ENCODE assay signal across 10 cellular contexts in the genomic region with DNA sequence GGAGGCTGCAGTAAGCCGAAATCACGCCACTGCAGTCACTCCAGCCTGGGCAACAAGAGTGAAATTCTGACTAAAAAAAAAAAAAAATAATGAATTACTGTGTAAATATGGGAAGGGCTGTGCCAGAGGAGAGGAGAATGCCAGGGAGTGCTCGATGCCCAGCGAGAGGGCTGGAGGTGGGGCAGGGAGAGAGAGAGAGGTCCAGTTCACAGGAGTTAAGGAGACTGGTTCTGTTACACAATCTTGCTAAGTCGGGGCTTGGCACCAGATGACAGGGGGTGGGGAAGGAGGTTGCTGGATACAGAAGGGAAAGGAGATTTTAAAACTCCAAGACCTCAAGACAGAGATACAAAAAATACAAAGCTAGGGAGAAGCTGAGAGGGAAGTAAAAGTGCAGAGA. TPM values are rescaled to one million over a fixed set of nuclear protein-coding genes. Genes with fewer than 3 reads are reported as not detected.
DNase-seq lines count a peak whose midpoint lies in the region; ATAC-seq, FAIRE-seq and TF ChIP-seq lines count a peak whose summit lies in the region.
"Had no signal": no experiment of that assay in that cellular context is flagged by ENCODE, and none has a peak within 500 bp of the region (broad histone marks: within the 10 kb centered on the region; RNA-seq: fewer than 3 reads in every experiment).

No MANE protein-coding gene starts in this region.

- H3K4me3 Mint-ChIP-seq in astrocyte (ENCODE audit: unreplicated experiment), result peak overlapping the region; percentile 54
- no peak overlapping the region for H3K4me3 Mint-ChIP-seq in CD8-positive, alpha-beta T cell
- H3K4me3 Mint-ChIP-seq: activated CD8-positive, alpha-beta T cell treated with anti-CD3 and anti-CD28 coated beads for 36 hours; IgD-negative memory B cell had no signal

- H3K36me3 ChIP-seq in astrocyte (ENCODE audit: insufficient read depth, low read length), result no peaks in the 10 kb centered on the region
- H3K36me3 ChIP-seq in suprapubic skin, result peaks cover 12% of the 10 kb centered on the region
- no peaks in the 10 kb centered on the region for H3K36me3 ChIP-seq in CD8-positive, alpha-beta T cell (ENCODE audit: insufficient read depth, low read length)
- no peaks in the 10 kb centered on the region for H3K36me3 ChIP-seq in BE2C

- TF ChIP-seq EP300 in suprapubic skin (IDR thresholded peaks at IDR 0.05), result no peak

- FAIRE-seq in astrocyte (lab: Jason Lieb, UNC), result no peak

- no peak overlapping the region for H3K27ac Mint-ChIP-seq in astrocyte (ENCODE audit: unreplicated experiment)
- H3K27ac Mint-ChIP-seq in CD8-positive, alpha-beta T cell, result no peak overlapping the region
- H3K27ac Mint-ChIP-seq: activated CD8-positive, alpha-beta T cell treated with anti-CD3 and anti-CD28 coated beads for 36 hours; IgD-negative memory B cell had no signal

- no peak overlapping the region for H2AFZ ChIP-seq in astrocyte (ENCODE audit: low read depth, low read length)

- no peak overlapping the region for H3K27ac ChIP-seq in astrocyte (ENCODE audit: low read depth, low read length)
- H3K27ac ChIP-seq in suprapubic skin, result no peak overlapping the region
- no peak overlapping the region for H3K27ac ChIP-seq in CD8-positive, alpha-beta T cell (ENCODE audit: low read depth, low read length)

- no peaks in the 10 kb centered on the region for H3K79me2 ChIP-seq in astrocyte (ENCODE audit: insufficient read depth, low read length)

- peak; percentile 33 for ATAC-seq in left colon
- ATAC-seq in CD8-positive, alpha-beta T cell, result no peak
- ATAC-seq: activated CD8-positive, alpha-beta T cell treated with anti-CD3 and anti-CD28 coated beads for 36 hours had no signal

- H3K9me3 ChIP-seq in astrocyte (ENCODE audit: insufficient read depth, low read depth, low read length) (no peaks in the 10 kb centered on the region), suprapubic skin (no peaks in the 10 kb centered on the region), BE2C (no peaks in the 10 kb centered on the region)
- no peaks in the 10 kb centered on the region for H3K9me3 ChIP-seq in CD8-positive, alpha-beta T cell (ENCODE audit: low read length)

- H3K27me3 ChIP-seq in astrocyte (ENCODE audit: insufficient read depth, low read length) (no peaks in the 10 kb centered on the region), suprapubic skin (no peaks in the 10 kb centered on the region), BE2C (no peaks in the 10 kb centered on the region)
- H3K27me3 ChIP-seq in CD8-positive, alpha-beta T cell (ENCODE audit: insufficient read depth, low read length), result no peaks in the 10 kb centered on the region

- no peak overlapping the region for H3K4me2 ChIP-seq in astrocyte (ENCODE audit: low read length)

- CTCF ChIA-PET in CD8-positive, alpha-beta T cell (lab: Charles Lee), result no interaction called here

- peaks cover under 1% of the 10 kb centered on the region for H3K9me3 Mint-ChIP-seq in astrocyte (ENCODE audit: unreplicated experiment)
- H3K9me3 Mint-ChIP-seq in CD8-positive, alpha-beta T cell, result no peaks in the 10 kb centered on the region
- H3K9me3 Mint-ChIP-seq: activated CD8-positive, alpha-beta T cell treated with anti-CD3 and anti-CD28 coated beads for 36 hours; IgD-negative memory B cell had no signal

- WGBS in suprapubic skin, result 31% methylated on average over 5 of the region's 5 CpGs

- H4K20me1 ChIP-seq in astrocyte (ENCODE audit: insufficient read depth, low read length), result no peaks in the 10 kb centered on the region

- peaks cover 10% of the 10 kb centered on the region for H3K4me1 ChIP-seq in astrocyte (ENCODE audit: insufficient read depth, low read length)
- H3K4me1 ChIP-seq in suprapubic skin, result peaks cover 38% of the 10 kb centered on the region
- no peaks in the 10 kb centered on the region for H3K4me1 ChIP-seq in CD8-positive, alpha-beta T cell (ENCODE audit: insufficient read depth, low read length)
- peaks cover 17% of the 10 kb centered on the region for H3K4me1 ChIP-seq in BE2C

- intact Hi-C loops in left colon (cut with DNase I, micrococcal nuclease), result no loop called here
- intact Hi-C loops in CD8-positive, alpha-beta T cell (cut with DNase I, micrococcal nuclease), result no loop called here

- H3K4me1 Mint-ChIP-seq in astrocyte (ENCODE audit: low read depth, unreplicated experiment), result peaks cover 3% of the 10 kb centered on the region
- H3K4me1 Mint-ChIP-seq in CD8-positive, alpha-beta T cell (ENCODE audit: low read depth), result no peaks in the 10 kb centered on the region

- peaks cover 6% of the 10 kb centered on the region for H3K27me3 Mint-ChIP-seq in astrocyte (ENCODE audit: low read depth, unreplicated experiment)
- no peaks in the 10 kb centered on the region for H3K27me3 Mint-ChIP-seq in CD8-positive, alpha-beta T cell (ENCODE audit: low read depth)
- H3K27me3 Mint-ChIP-seq: activated CD8-positive, alpha-beta T cell treated with anti-CD3 and anti-CD28 coated beads for 36 hours; IgD-negative memory B cell had no signal

- no peaks in the 10 kb centered on the region for H3K36me3 Mint-ChIP-seq in astrocyte (ENCODE audit: low read depth, unreplicated experiment)
- H3K36me3 Mint-ChIP-seq in CD8-positive, alpha-beta T cell, result no peaks in the 10 kb centered on the region
- H3K36me3 Mint-ChIP-seq: IgD-negative memory B cell had no signal

- H3K4me3 ChIP-seq in astrocyte (ENCODE audit: insufficient read depth, low read depth, low read length), result no peak overlapping the region
- peak overlapping the region; percentile 46 for H3K4me3 ChIP-seq in suprapubic skin
- no peak overlapping the region for H3K4me3 ChIP-seq in CD8-positive, alpha-beta T cell (ENCODE audit: low read depth, low read length)
- H3K4me3 ChIP-seq in BE2C (ENCODE audit: low read depth, low read length), result no peak overlapping the region

- peak; percentile 35 for DNase-seq in HT-29 (ENCODE audit: low spot score)
- no peak for DNase-seq in astrocyte (ENCODE audit: low read depth)
- peak; percentile 62 to 83 for DNase-seq in left colon
- peak; percentile 86 for DNase-seq in suprapubic skin (ENCODE audit: low spot score in 2 of 2)
- DNase-seq in mesenteric fat pad (ENCODE audit: low spot score), result no peak
- no peak for DNase-seq in CD8-positive, alpha-beta T cell
- DNase-seq in amniotic stem cell (lab: John Stamatoyannopoulos, UW), result no peak
- DNase-seq in BE2C, result no peak
- DNase-seq: activated CD8-positive, alpha-beta T cell treated with anti-CD3 and anti-CD28 coated beads for 36 hours had no signal

- no peak overlapping the region for H3K9ac ChIP-seq in astrocyte (ENCODE audit: low read length)

- no peak for TF ChIP-seq POLR2A in suprapubic skin (IDR thresholded peaks at IDR 0.05)

- POLR2A ChIA-PET in CD8-positive, alpha-beta T cell (lab: Charles Lee), result no interaction called here

- TF ChIP-seq CTCF in astrocyte (IDR thresholded peaks at IDR 0.05; ENCODE audit: insufficient read depth, low read depth, low read length) (no peak), suprapubic skin (IDR thresholded peaks at IDR 0.05) (no peak), BE2C (IDR thresholded peaks at IDR 0.05; ENCODE audit: low read depth, low read length) (no peak)
- TF ChIP-seq CTCF in CD8-positive, alpha-beta T cell (IDR thresholded peaks at IDR 0.05), result no peak

RNA-seq across cellular contexts. Expression of gene SELENBP1, which starts 1.2 kb away (rescaled TPM):
- 39.2 and 46.7 TPM in 2 replicates for total RNA-seq in HT-29 (2014; rRNA removed; shearing (Covaris generic))
- 7.2 and 7.3 TPM in 2 replicates for total RNA-seq in astrocyte
- total RNA-seq in left colon, result 1,000 to 10,000 TPM; 1,259 to 2,164 TPM
- total RNA-seq in suprapubic skin, result 10 to 100 TPM; 32.0 to 67.5 (median 48.7) TPM
- total RNA-seq in mesenteric fat pad, result 63.0 TPM
- total RNA-seq in CD8-positive, alpha-beta T cell, result not detected
- polyA plus RNA-seq in BE2C (2012; ENCODE audit: insufficient read depth, insufficient read length, low read depth), result 34.5 TPM
- total RNA-seq: activated CD8-positive, alpha-beta T cell treated with anti-CD3 and anti-CD28 coated beads for 36 hours had no signal
- polyA plus RNA-seq: IgD-negative memory B cell had no signal

RNA-seq across cellular contexts. Expression of gene RFX5, which starts 24.3 kb away (rescaled TPM):
- 50.4 and 54.9 TPM in 2 replicates for total RNA-seq in HT-29 (2014; rRNA removed; shearing (Covaris generic))
- 55.3 and 61.3 TPM in 2 replicates for total RNA-seq in astrocyte
- 10 to 100 TPM; 20.7 to 20.9 TPM for total RNA-seq in left colon
- 10 to 100 TPM; 18.0 to 22.1 (median 18.5) TPM for total RNA-seq in suprapubic skin
- 29.2 TPM for total RNA-seq in mesenteric fat pad
- total RNA-seq in CD8-positive, alpha-beta T cell, result 10 to 100 TPM; 62.6 to 65.9 TPM
- 21.9 TPM for polyA plus RNA-seq in BE2C (2012; ENCODE audit: insufficient read depth, insufficient read length, low read depth)

RNA-seq across cellular contexts. Expression of gene PSMB4, which starts 28.0 kb away (rescaled TPM):
- total RNA-seq in HT-29 (2014; rRNA removed; shearing (Covaris generic)), result 393 and 398 TPM in 2 replicates
- 314 and 316 TPM in 2 replicates for total RNA-seq in astrocyte
- total RNA-seq in left colon, result 100 to 1,000 TPM; 155 to 175 TPM
- total RNA-seq in suprapubic skin, result 100 to 1,000 TPM; 222 to 269 (median 241) TPM
- total RNA-seq in mesenteric fat pad, result 229 TPM
- 100 to 1,000 TPM; 272 to 278 TPM for total RNA-seq in CD8-positive, alpha-beta T cell
- 310 TPM for polyA plus RNA-seq in BE2C (2012; ENCODE audit: insufficient read depth, insufficient read length, low read depth)

RNA-seq across cellular contexts. Expression of gene PI4KB, which starts 44.1 kb away (rescaled TPM):
- 35.9 and 42.7 TPM in 2 replicates for total RNA-seq in HT-29 (2014; rRNA removed; shearing (Covaris generic))
- total RNA-seq in astrocyte, result 59.4 and 67.8 TPM in 2 replicates
- 10 to 100 TPM; 56.7 to 58.3 TPM for total RNA-seq in left colon
- total RNA-seq in suprapubic skin, result 100 to 1,000 TPM in 1 of 4 donors, 10 to 100 TPM in 3; 50.0 to 102 (median 60.3) TPM
- 84.4 TPM for total RNA-seq in mesenteric fat pad
- total RNA-seq in CD8-positive, alpha-beta T cell, result 10 to 100 TPM; 63.1 to 63.2 TPM
- polyA plus RNA-seq in BE2C (2012; ENCODE audit: insufficient read depth, insufficient read length, low read depth), result 87.0 TPM

Comparison
In these comparisons a context has a peak if more than half of its experiments do, and no peak if none do; other contexts are left out.
1. DNase-seq: peak in HT-29 (single experiment), left colon (2 of 2) and suprapubic skin (2 of 2); none in astrocyte (single experiment), mesenteric fat pad (single experiment), CD8-positive, alpha-beta T cell (0 of 7), amniotic stem cell (single experiment) and BE2C (single experiment).
2. RNA of gene SELENBP1, which starts 1.2 kb away (total RNA-seq): 1,259 to 2,164 TPM in left colon; 63.0 TPM in mesenteric fat pad (single experiment), 32.0 to 67.5 TPM in suprapubic skin, 39.2 to 46.7 TPM in HT-29, 7.2 to 7.3 TPM in astrocyte and not detected in CD8-positive, alpha-beta T cell; every median in the first group is over 10 times any median in the second.